Comparison of ENCODE assay signal across 25 cellular contexts in the genomic region with DNA sequence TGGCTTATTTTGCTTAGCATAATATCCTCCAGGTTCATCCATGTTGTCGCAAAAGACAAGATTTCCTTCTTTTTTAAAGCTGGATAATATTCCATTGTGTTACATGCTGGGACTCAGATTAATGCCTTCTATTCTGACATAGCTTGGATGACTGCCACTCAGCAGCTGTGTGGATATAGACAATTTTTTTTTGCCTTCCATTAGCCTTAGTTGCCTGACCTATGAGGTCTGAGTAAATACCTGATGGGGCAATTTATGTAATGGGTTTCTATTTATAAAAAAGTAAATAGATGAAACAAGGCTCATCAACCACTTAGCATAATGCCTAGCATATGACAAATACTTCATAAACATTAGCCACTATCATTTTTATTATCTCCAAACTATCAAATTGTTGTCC.
DNase-seq lines count a peak whose midpoint lies in the region; ATAC-seq lines count a peak whose summit lies in the region.
"Had no signal": no experiment of that assay in that cellular context is flagged by ENCODE, and none has a peak within 500 bp of the region (broad histone marks: within the 10 kb centered on the region; RNA-seq: fewer than 3 reads in every experiment).

No MANE protein-coding gene starts in this region.

- no peak overlapping the region for H3K27ac ChIP-seq in epithelial cell of prostate
- H3K27ac ChIP-seq: brain microvascular endothelial cell, lower lobe of right lung, right atrium auricular region, tibial artery had no signal

- ATAC-seq in left ventricle myocardium superior, result no peak
- ATAC-seq: activated CD8-positive, alpha-beta memory T cell treated with anti-CD3 and anti-CD28 coated beads, Interleukin-2, amount 10 ng/mL, durations not matched to agents 7 days and 5 days; activated T-helper 17 cell treated with anti-CD3 and anti-CD28 coated beads, Interleukin-2, amount 50 U/mL, for 72 hours; HepG2; lower lobe of right lung; T-cell had no signal

- intact Hi-C loops in left ventricle myocardium superior (cut with micrococcal nuclease), result no loop called here

- DNase-seq in DMS53 (lab: John Stamatoyannopoulos, UW) (peak; percentile 90), NCI-H1436 (lab: John Stamatoyannopoulos, UW) (peak; percentile 64), NCI-H510A (lab: John Stamatoyannopoulos, UW) (peak; percentile 7), epithelial cell of prostate (ENCODE audit: low read depth, low spot score) (peak; percentile 18), left ventricle myocardium superior (no peak), NCI-H82 (lab: John Stamatoyannopoulos, UW) (no peak), islet precursor cell (no peak)
- no peak for DNase-seq in stimulated activated CD4-positive, alpha-beta T cell treated with anti-CD3 and anti-CD28 coated beads, Interleukin-2, amount 100 ng/mL, for 48 hours
- DNase-seq: activated CD4-positive, alpha-beta T cell treated with anti-CD3 and anti-CD28 coated beads for 48 hours; activated CD8-positive, alpha-beta memory T cell treated with anti-CD3 and anti-CD28 coated beads, Interleukin-2, amount 10 ng/mL, durations not matched to agents 7 days and 5 days; activated naive CD8-positive, alpha-beta T cell treated with anti-CD3 and anti-CD28 coated beads, Interleukin-2, amount 10 ng/mL, durations not matched to agents 7 days and 5 days; brain microvascular endothelial cell; Caco-2; cortex of kidney; GDM1; lower lobe of right lung; NCI-H226; nucleus accumbens; Right ventricle myocardium superior; stimulated activated naive CD4-positive, alpha-beta T cell; T-cell; tibial artery had no signal

Comparison
In these comparisons a context has a peak if more than half of its experiments do, and no peak if none do; other contexts are left out.
1. DNase-seq: peak in DMS53 (single experiment), NCI-H1436 (single experiment), NCI-H510A (single experiment) and epithelial cell of prostate (single experiment); none in left ventricle myocardium superior (single experiment), NCI-H82 (single experiment), islet precursor cell (single experiment) and stimulated activated CD4-positive, alpha-beta T cell treated with anti-CD3 and anti-CD28 coated beads, Interleukin-2, amount 100 ng/mL, for 48 hours (0 of 2).